9 cellular contexts compared by ENCODE assay signal in the genomic region with DNA sequence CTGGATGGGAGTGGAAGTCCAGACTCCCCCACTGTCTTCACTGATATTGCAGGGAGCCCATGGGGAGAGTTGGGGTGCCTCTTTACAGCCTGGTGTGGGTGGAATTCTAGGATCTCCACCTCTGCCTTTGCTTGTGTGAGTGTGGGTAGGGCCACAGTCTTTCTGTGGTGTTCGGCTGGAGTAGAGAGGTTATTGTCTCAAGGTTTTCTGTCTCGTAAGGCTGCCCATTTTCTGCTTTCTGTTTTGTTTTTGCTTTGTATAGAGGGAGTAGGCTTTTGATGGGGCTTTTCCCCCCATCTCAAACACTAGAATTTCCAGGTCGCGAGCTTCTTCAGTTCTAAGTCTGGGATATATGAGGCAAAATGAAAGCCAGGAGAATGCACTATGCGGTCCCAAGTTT.
"Had no signal": no experiment of that assay in that cellular context is flagged by ENCODE, and none has a peak within 500 bp of the region (broad histone marks: within the 10 kb centered on the region; RNA-seq: fewer than 3 reads in every experiment).

No MANE protein-coding gene starts in this region.

- H3K36me3 ChIP-seq: HAP-1 had no signal

- H3K4me3 ChIP-seq: GM23248, HAP-1 had no signal

- H3K4me2 ChIP-seq: KMS-11 had no signal

- ATAC-seq: HCT116, HepG2 had no signal

- DNase-seq: GM23248, GOT3, H7, HFFc6, KBM-7 had no signal

- H2AFZ ChIP-seq: GM23248 had no signal

- H3K4me1 ChIP-seq: HAP-1 had no signal

- H3K27ac ChIP-seq: GM23248, KMS-11 had no signal

- FAIRE-seq: HepG2 had no signal

- H3K9me3 ChIP-seq: HAP-1 had no signal

- H3K9ac ChIP-seq: GM23248, KMS-11 had no signal
